Comparison of ENCODE assay signal across 28 cellular contexts in genomic region chr11:68390315-68390714, GRCh38.
DNase-seq lines count a peak whose midpoint lies in the region; ATAC-seq, FAIRE-seq and TF ChIP-seq lines count a peak whose summit lies in the region.
"Had no signal": no experiment of that assay in that cellular context is flagged by ENCODE, and none has a peak within 500 bp of the region (broad histone marks: within the 10 kb centered on the region; RNA-seq: fewer than 3 reads in every experiment).

No MANE protein-coding gene starts in this region.

- H2AK5ac ChIP-seq in IMR-90 (ENCODE audit: low read depth, low read length): no peak overlapping the region

- TF ChIP-seq EP300 in HepG2 (IDR thresholded peaks at IDR 0.05; ENCODE audit: low read depth in 2 of 2, low read length in 2 of 2) (no peak), HepG2 (CRISPR knock-in tag; IDR thresholded peaks at IDR 0.05; ENCODE audit: borderline replicate concordance) (no peak)

- H3K27ac ChIP-seq in IMR-90 (ENCODE audit: insufficient read depth, low read length): no peak overlapping the region
- H3K27ac ChIP-seq in HepG2 (ENCODE audit: extremely low read length, insufficient read depth, low read length): no peak overlapping the region
- H3K27ac ChIP-seq in right lobe of liver: peak overlapping the region in 2 of 3 donors; percentile 73 to 87
- H3K27ac ChIP-seq in kidney (ENCODE audit: low read depth in 2 of 2, low read length in 2 of 2): no peak overlapping the region
- H3K27ac ChIP-seq: BLaER1 had no signal

- no peaks in the 10 kb centered on the region for H4K20me1 ChIP-seq in IMR-90 (ENCODE audit: insufficient read depth, low read length)
- peaks cover 10% of the 10 kb centered on the region for H4K20me1 ChIP-seq in HepG2 (ENCODE audit: insufficient read depth, low read length)

- CTCF ChIA-PET in IMR-90 (lab: Yijun Ruan, JAX) (no interaction called here), HepG2 (lab: Yijun Ruan, JAX; ENCODE audit: low intra/inter-chr PET ratio, low total read pairs) (no interaction called here)
- CTCF ChIA-PET in activated naive CD4-positive, alpha-beta T cell treated with anti-CD3 and anti-CD28 coated beads, Interleukin-2, amount 10 ng/mL, durations not matched to agents 7 days and 5 days (lab: Charles Lee): interaction anchor here (1.2 kb wide), 1 partner anchor 94 kb away, joined by 4 read pairs; no protein-coding TSS in a partner anchor

- 80% methylated on average over 4 of the region's 16 CpGs; no CpG with 5 or more reads in 1 of the 2 experiments for WGBS in IMR-90 (ENCODE audit: extremely low coverage in 2 of 2, insufficient read length in 1 of 2), 2 experiments
- WGBS in HepG2 (ENCODE audit: low lambda C conversion rate): 97% methylated on average over 14 of the region's 16 CpGs
- 88% methylated on average over 7 of the region's 16 CpGs for WGBS in right lobe of liver (ENCODE audit: insufficient coverage, low coverage, low lambda C conversion rate, missing lambda C conversion rate)

- no peak overlapping the region for H3K18ac ChIP-seq in IMR-90 (ENCODE audit: low read depth, low read length)

- H3K36me3 ChIP-seq in IMR-90 (ENCODE audit: control insufficient read depth, insufficient read depth, low read length) (peaks cover 41% of the 10 kb centered on the region), HepG2 (replicated peaks in 1 of 2; ENCODE audit: control insufficient read depth in 1 of 2, insufficient read depth in 2 of 2, low read length in 2 of 2) (peaks cover 50 to 83% of the 10 kb centered on the region in 2 experiments; a peak in 4 of 5 replicates), right lobe of liver (peaks cover 0 to 36% (median 14%) of the 10 kb centered on the region in 4 donors), kidney (ENCODE audit: control insufficient read depth in 1 of 2, insufficient read depth in 2 of 2, low read length in 2 of 2) (peaks cover 10 to 29% of the 10 kb centered on the region in 2 donors)

- no peak overlapping the region for H3K4me2 ChIP-seq in IMR-90 (ENCODE audit: low read depth, low read length)
- no peak overlapping the region for H3K4me2 ChIP-seq in HepG2 (ENCODE audit: low read depth, low read length)
- H3K4me2 ChIP-seq: BLaER1 had no signal

- H4K5ac ChIP-seq in IMR-90 (ENCODE audit: low read depth, low read length): no peak overlapping the region

- no peak overlapping the region for H2AK9ac ChIP-seq in IMR-90 (replicated peaks; ENCODE audit: low read depth, low read length, poor library complexity)

- H3K9ac ChIP-seq in IMR-90 (ENCODE audit: low read depth, low read length): no peak overlapping the region
- H3K9ac ChIP-seq in HepG2 (ENCODE audit: insufficient read depth, low read depth, low read length): no peak overlapping the region
- no peak overlapping the region for H3K9ac ChIP-seq in kidney (ENCODE audit: low read length in 2 of 2)
- H3K9ac ChIP-seq: BLaER1 had no signal

- no peaks in the 10 kb centered on the region for H3K9me3 Mint-ChIP-seq in activated naive CD4-positive, alpha-beta T cell treated with anti-CD3 and anti-CD28 coated beads, Interleukin-2, amount 10 ng/mL, durations not matched to agents 7 days and 5 days
- H3K9me3 Mint-ChIP-seq: CD4-positive, alpha-beta memory T cell; CD4-positive, CD25-positive, alpha-beta regulatory T cell; CD8-positive, alpha-beta memory T cell had no signal

- H3K14ac ChIP-seq in IMR-90 (replicated peaks; ENCODE audit: low read depth, low read length): no peak overlapping the region

- no peak overlapping the region for H2BK5ac ChIP-seq in IMR-90 (ENCODE audit: low read depth, low read length, poor library complexity, severe bottlenecking)

- H2AFZ ChIP-seq in IMR-90 (replicated peaks; ENCODE audit: low read length, poor library complexity): no peak overlapping the region
- no peak overlapping the region for H2AFZ ChIP-seq in HepG2 (ENCODE audit: low read length)

- POLR2A ChIA-PET in IMR-90 (lab: Charles Lee; ENCODE audit: unreplicated experiment): no interaction called here
- POLR2A ChIA-PET in HepG2 (lab: Yijun Ruan, JAX): no interaction called here

- no peak overlapping the region for H3K4ac ChIP-seq in IMR-90 (ENCODE audit: low read depth, low read length)

- no peak overlapping the region for H3K56ac ChIP-seq in IMR-90 (ENCODE audit: extremely low read depth, insufficient read depth, low read length)

- H3K4me3 ChIP-seq in IMR-90 (ENCODE audit: insufficient read depth, low read depth, low read length) (no peak overlapping the region), HepG2 (replicated peaks in 1 of 3; ENCODE audit: insufficient read depth in 1 of 3, low read depth in 2 of 3, low read length in 3 of 3) (no peak overlapping the region), right lobe of liver (no peak overlapping the region), kidney (ENCODE audit: low read length in 2 of 2) (no peak overlapping the region)
- H3K4me3 ChIP-seq: BLaER1, GM12878 had no signal

- FAIRE-seq in HepG2 (lab: Jason Lieb, UNC): no peak
- no peak for FAIRE-seq in kidney (lab: Jason Lieb, UNC)
- FAIRE-seq: A204.1, GM12878, GM12892, GM18507 had no signal

- ATAC-seq in IMR-90 (ENCODE audit: low read depth) (no peak), HepG2 (no peak), right lobe of liver (no peak), GM19328 (IDR thresholded peaks at IDR 0.05; ENCODE audit: unreplicated experiment) (no peak)
- ATAC-seq: GM12878 had no signal

- H3K36me3 Mint-ChIP-seq in activated naive CD4-positive, alpha-beta T cell treated with anti-CD3 and anti-CD28 coated beads, Interleukin-2, amount 10 ng/mL, durations not matched to agents 7 days and 5 days: peaks cover 12% of the 10 kb centered on the region
- H3K36me3 Mint-ChIP-seq: CD14-positive monocyte; CD4-positive, alpha-beta memory T cell; CD8-positive, alpha-beta memory T cell had no signal

- TF ChIP-seq POLR2A in IMR-90 (IDR thresholded peaks at IDR 0.05; ENCODE audit: low read depth, low read length) (no peak), HepG2 (IDR thresholded peaks at IDR 0.05; ENCODE audit: insufficient read depth in 1 of 2, low read depth in 2 of 2, low read length in 2 of 2) (no peak), right lobe of liver (IDR thresholded peaks at IDR 0.05) (no peak)

- peaks cover 4% of the 10 kb centered on the region; the same call in 1 of the 2 replicates for H3K9me1 ChIP-seq in IMR-90 (ENCODE audit: insufficient read depth, low read length)

- BruUV-seq in IMR-90 (replicated peaks; lab: Mats Ljungman, UMichigan) (no TSS peak), HepG2 (replicated peaks; lab: Mats Ljungman, UMichigan) (no TSS peak)

- intact Hi-C loops in IMR-90 (cut with micrococcal nuclease) (no loop called here), HepG2 (cut with micrococcal nuclease; ENCODE audit: unreplicated experiment) (no loop called here), right lobe of liver (cut with DNase I) (no loop called here), kidney (cut with DNase I) (no loop called here)

- H3K9me3 ChIP-seq in IMR-90 (ENCODE audit: control insufficient read depth, insufficient read depth, low read length) (peaks cover 2% of the 10 kb centered on the region; the same call in 1 of the 2 replicates), HepG2 (ENCODE audit: low read length) (no peaks in the 10 kb centered on the region), right lobe of liver (no peaks in the 10 kb centered on the region), kidney (ENCODE audit: control insufficient read depth in 1 of 2, low read length in 2 of 2) (no peaks in the 10 kb centered on the region)
- H3K9me3 ChIP-seq: BE2C, BLaER1 had no signal

- dilution Hi-C loops in IMR-90 (cut with HindIII; ENCODE audit: low sequenced_read_pairs, unreplicated experiment): no loop called here

- no peak overlapping the region for H3K4me3 Mint-ChIP-seq in activated naive CD4-positive, alpha-beta T cell treated with anti-CD3 and anti-CD28 coated beads, Interleukin-2, amount 10 ng/mL, durations not matched to agents 7 days and 5 days
- H3K4me3 Mint-ChIP-seq: CD14-positive monocyte; CD4-positive, alpha-beta memory T cell; CD4-positive, CD25-positive, alpha-beta regulatory T cell had no signal

- no peak overlapping the region for H2BK15ac ChIP-seq in IMR-90 (ENCODE audit: low read depth, low read length)

- TF ChIP-seq RAD21 in IMR-90 (IDR thresholded peaks at IDR 0.05; ENCODE audit: low read length) (no peak), HepG2 (CRISPR knock-in tag; IDR thresholded peaks at IDR 0.05) (no peak)

- no peak overlapping the region for H2BK20ac ChIP-seq in IMR-90 (ENCODE audit: low read depth, low read length)

- H4K91ac ChIP-seq in IMR-90 (ENCODE audit: insufficient read depth, low read depth, low read length): no peak overlapping the region

- H3K79me1 ChIP-seq in IMR-90 (ENCODE audit: low read depth in 1 of 2, low read length in 2 of 2): no peaks in the 10 kb centered on the region; a peak in 1 of 4 replicates

- H3K27ac Mint-ChIP-seq in activated naive CD4-positive, alpha-beta T cell treated with anti-CD3 and anti-CD28 coated beads, Interleukin-2, amount 10 ng/mL, durations not matched to agents 7 days and 5 days: no peak overlapping the region
- H3K27ac Mint-ChIP-seq: CD14-positive monocyte; CD4-positive, alpha-beta memory T cell; CD4-positive, CD25-positive, alpha-beta regulatory T cell; CD8-positive, alpha-beta memory T cell had no signal

- in situ Hi-C loops in IMR-90 (cut with MboI; ENCODE audit: low sequenced_read_pairs): no loop called here
- in situ Hi-C loops in HepG2 (cut with HindIII; ENCODE audit: extremely low pct_ligation_motif_present, low pct_unique_long_range_greater_than_20kb): no loop called here

- H4K8ac ChIP-seq in IMR-90 (ENCODE audit: low read depth in 2 of 2, low read length in 2 of 2): no peak overlapping the region

- H3K27me3 ChIP-seq in IMR-90 (ENCODE audit: control insufficient read depth, insufficient read depth, low read length): no peaks in the 10 kb centered on the region
- H3K27me3 ChIP-seq in HepG2 (ENCODE audit: control insufficient read depth in 1 of 2, insufficient read depth in 2 of 2, low read length in 2 of 2): no peaks in the 10 kb centered on the region
- H3K27me3 ChIP-seq in right lobe of liver: no peaks in the 10 kb centered on the region
- H3K27me3 ChIP-seq: BE2C, BLaER1 had no signal

- DNase-seq in IMR-90 (no peak), HepG2 (ENCODE audit: low spot score) (no peak), right lobe of liver (no peak), kidney (no peak)
- no peak for DNase-seq in activated naive CD4-positive, alpha-beta T cell treated with anti-CD3 and anti-CD28 coated beads, Interleukin-2, amount 10 ng/mL, durations not matched to agents 7 days and 5 days
- no peak for DNase-seq in activated CD4-positive, alpha-beta T cell treated with anti-CD3 and anti-CD28 coated beads, Interleukin-2, amount 50 U/mL, for 1 hour
- DNase-seq: 8988T; ACHN; BE2C; C1 segment of cervical spinal cord; CD4-positive, alpha-beta memory T cell; CD4-positive, CD25-positive, alpha-beta regulatory T cell; CD8-positive, alpha-beta memory T cell; COR-L47; DMS 273 treated with DMSO at 0.1 percent for 48 hours; DMS153; DMS53; DMS79; DND-41; EL; GDM1 had no signal

- no peak overlapping the region for H3K23ac ChIP-seq in IMR-90 (ENCODE audit: low read depth, low read length)

- H3K4me1 ChIP-seq in IMR-90 (ENCODE audit: control insufficient read depth, insufficient read depth, low read length) (no peaks in the 10 kb centered on the region), HepG2 (ENCODE audit: insufficient read depth, low read length) (no peaks in the 10 kb centered on the region), right lobe of liver (peaks cover 0 to 29% (median 10%) of the 10 kb centered on the region in 4 donors), kidney (ENCODE audit: control insufficient read depth in 1 of 2, insufficient read depth in 1 of 2, low read depth in 1 of 2, low read length in 2 of 2) (peaks cover 0 to 2% of the 10 kb centered on the region in 2 donors)
- H3K4me1 ChIP-seq: BE2C had no signal

- TF ChIP-seq CTCF in IMR-90 (conservative IDR thresholded peaks at IDR 0.05; ENCODE audit: low read depth, low read length) (no peak), HepG2 (CRISPR knock-in tag; IDR thresholded peaks at IDR 0.05) (no peak), right lobe of liver (IDR thresholded peaks at IDR 0.05) (no peak), kidney (IDR thresholded peaks at IDR 0.05; ENCODE audit: borderline replicate concordance, extremely low read depth, insufficient read depth) (no peak)

- H3K4me1 Mint-ChIP-seq in activated naive CD4-positive, alpha-beta T cell treated with anti-CD3 and anti-CD28 coated beads, Interleukin-2, amount 10 ng/mL, durations not matched to agents 7 days and 5 days: no peaks in the 10 kb centered on the region
- H3K4me1 Mint-ChIP-seq: CD14-positive monocyte; CD4-positive, alpha-beta memory T cell; CD4-positive, CD25-positive, alpha-beta regulatory T cell; CD8-positive, alpha-beta memory T cell had no signal

- no peaks in the 10 kb centered on the region for H3K27me3 Mint-ChIP-seq in activated naive CD4-positive, alpha-beta T cell treated with anti-CD3 and anti-CD28 coated beads, Interleukin-2, amount 10 ng/mL, durations not matched to agents 7 days and 5 days
- H3K27me3 Mint-ChIP-seq: CD4-positive, alpha-beta memory T cell; CD4-positive, CD25-positive, alpha-beta regulatory T cell; CD8-positive, alpha-beta memory T cell had no signal

- no peak overlapping the region for H2BK120ac ChIP-seq in IMR-90 (ENCODE audit: low read depth, low read length)

- peaks cover 6% of the 10 kb centered on the region for H3K79me2 ChIP-seq in HepG2 (ENCODE audit: insufficient read depth, low read length)

Comparison
In these comparisons a context has a peak if more than half of its experiments do, and no peak if none do; other contexts are left out.
1. H3K27ac ChIP-seq: peak in right lobe of liver (2 of 3); none in IMR-90 (single experiment), HepG2 (single experiment) and kidney (0 of 2).